Comparison of ENCODE assay signal across 9 cellular contexts in the genomic region with DNA sequence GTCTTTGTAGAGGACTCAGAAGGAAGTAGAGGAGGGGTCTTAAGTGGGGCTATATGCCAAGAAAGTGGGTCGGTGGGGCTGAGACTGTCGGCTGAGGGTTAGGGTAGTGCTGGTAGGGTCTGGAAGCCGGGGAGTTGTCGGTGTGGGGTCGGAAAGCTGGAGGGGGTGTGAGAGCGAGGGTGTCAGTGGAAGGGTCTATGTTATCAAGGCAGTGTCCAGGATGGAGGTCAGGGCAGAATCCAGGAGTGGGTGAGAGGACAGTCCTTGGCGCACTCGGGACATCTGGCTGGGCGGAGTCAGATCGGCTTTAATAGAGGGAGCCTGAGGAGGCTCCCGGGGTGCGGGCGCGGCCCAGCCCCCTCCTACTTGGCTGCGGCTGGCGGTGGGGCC. TPM values are rescaled to one million over a fixed set of nuclear protein-coding genes. Genes with fewer than 3 reads are reported as not detected.
DNase-seq lines count a peak whose midpoint lies in the region; ATAC-seq, FAIRE-seq and TF ChIP-seq lines count a peak whose summit lies in the region.
"Had no signal": no experiment of that assay in that cellular context is flagged by ENCODE, and none has a peak within 500 bp of the region (broad histone marks: within the 10 kb centered on the region; RNA-seq: fewer than 3 reads in every experiment).

No MANE protein-coding gene starts in this region.

- H3K27me3 Mint-ChIP-seq in WTC11 (ENCODE audit: low read depth): peaks cover 23% of the 10 kb centered on the region

- H3K9me3 ChIP-seq in right cardiac atrium (ENCODE audit: control insufficient read depth, low read length) (no peaks in the 10 kb centered on the region), sigmoid colon (no peaks in the 10 kb centered on the region), OCI-LY7 (ENCODE audit: low read length) (no peaks in the 10 kb centered on the region)

- H3K4me3 ChIP-seq in right cardiac atrium (ENCODE audit: low read length): no peak overlapping the region
- peak overlapping the region; percentile 4 to 85 (median 80) for H3K4me3 ChIP-seq in sigmoid colon
- H3K4me3 ChIP-seq in OCI-LY7 (ENCODE audit: low read depth, low read length, poor library complexity, severe bottlenecking): no peak overlapping the region

- no peak overlapping the region for H2AFZ ChIP-seq in OCI-LY7 (ENCODE audit: low read length)

- H3K27me3 ChIP-seq in right cardiac atrium (ENCODE audit: control insufficient read depth, insufficient read depth) (no peaks in the 10 kb centered on the region), sigmoid colon (no peaks in the 10 kb centered on the region)

- peak overlapping the region; percentile 68 for H3K4me3 Mint-ChIP-seq in WTC11

- H3K36me3 Mint-ChIP-seq in WTC11: no peaks in the 10 kb centered on the region

- intact Hi-C loops in right cardiac atrium (cut with DNase I): loop anchor here in 1 of 4 donors (10.0 kb wide), 1 partner anchor 180 kb away; the partner anchor contains the start of gene LRFN3
- intact Hi-C loops in sigmoid colon (cut with DNase I): loop anchor here (5.0 to 10.0 kb wide), 4 partner anchors 108 to 387 kb away; partner anchors contain the start of genes CAPNS1, COX6B1, THAP8 and WDR62
- intact Hi-C loops in OCI-LY7 (cut with micrococcal nuclease; ENCODE audit: unreplicated experiment): loop anchor here (5.0 kb wide), 2 partner anchors 38 to 147 kb away; partner anchors contain the start of genes HCST, KMT2B and NFKBID

- FAIRE-seq in HTR-8/SVneo (lab: Jason Lieb, UNC): no peak

- peaks cover 16% of the 10 kb centered on the region for H3K4me1 Mint-ChIP-seq in WTC11

- H3K9me2 ChIP-seq in OCI-LY7 (ENCODE audit: insufficient read depth, low read length): no peaks in the 10 kb centered on the region

- no peak for TF ChIP-seq EP300 in sigmoid colon (IDR thresholded peaks at IDR 0.05)

- H3K27ac ChIP-seq in right cardiac atrium (ENCODE audit: low read length): peak overlapping the region; percentile 95
- peak overlapping the region; percentile 98 to 99 (median 99) for H3K27ac ChIP-seq in sigmoid colon
- no peak overlapping the region for H3K27ac ChIP-seq in OCI-LY7 (ENCODE audit: low read depth, low read length, poor library complexity, severe bottlenecking)
- H3K27ac ChIP-seq: HL-60 had no signal

- no peak for TF ChIP-seq CTCF in WTC11 (IDR thresholded peaks at IDR 0.05)
- no peak for TF ChIP-seq CTCF in sigmoid colon (IDR thresholded peaks at IDR 0.05)
- no peak for TF ChIP-seq CTCF in OCI-LY7 (conservative IDR thresholded peaks at IDR 0.05; ENCODE audit: low read length)

- 36% methylated on average over 16 of the region's 16 CpGs for WGBS in right cardiac atrium
- WGBS in sigmoid colon, 2 donors: 28 to 48% methylated on average over 16 of the region's 16 CpGs

- H3K4me1 ChIP-seq in right cardiac atrium (ENCODE audit: control insufficient read depth, insufficient read depth, low read length) (peaks cover 2% of the 10 kb centered on the region), sigmoid colon (peaks cover 0 to 61% (median 50%) of the 10 kb centered on the region in 4 donors), OCI-LY7 (ENCODE audit: insufficient read depth, low read length, poor library complexity, severe bottlenecking) (peaks cover 21% of the 10 kb centered on the region)

- no peaks in the 10 kb centered on the region for H3K9me3 Mint-ChIP-seq in WTC11

- peak in 1 of 2 donors; percentile 35 for TF ChIP-seq POLR2A in sigmoid colon (IDR thresholded peaks at IDR 0.05)

- ATAC-seq in WTC11 (no peak), right cardiac atrium (peak; percentile 59 to 64)

- peaks cover 6 to 28% (median 24%) of the 10 kb centered on the region in 4 donors for H3K36me3 ChIP-seq in sigmoid colon
- H3K36me3 ChIP-seq in OCI-LY7 (ENCODE audit: insufficient read depth, low read length): peaks cover 11% of the 10 kb centered on the region

- no peak overlapping the region for H3K4me2 ChIP-seq in OCI-LY7 (ENCODE audit: low read length)

- peak; percentile 70 for DNase-seq in D341Med (ENCODE audit: low spot score)
- no peak for DNase-seq in WTC11 (ENCODE audit: low spot score)
- DNase-seq in right cardiac atrium: no peak
- no peak for DNase-seq in sigmoid colon
- DNase-seq in HTR-8/SVneo (ENCODE audit: insufficient read length, low spot score): no peak
- no peak for DNase-seq in OCI-LY7 (ENCODE audit: low spot score)
- no peak for DNase-seq in retina
- DNase-seq in inferior parietal cortex (ENCODE audit: extremely low spot score): no peak

- no peak overlapping the region for H3K27ac Mint-ChIP-seq in WTC11

- BruUV-seq in OCI-LY7 (replicated peaks; lab: Mats Ljungman, UMichigan): no TSS peak

- H3K79me2 ChIP-seq in OCI-LY7 (ENCODE audit: insufficient read depth, low read depth, low read length): peaks cover 13% of the 10 kb centered on the region; the same call in 1 of the 2 replicates

- H4K20me1 ChIP-seq in OCI-LY7 (ENCODE audit: insufficient read depth, low read length): no peaks in the 10 kb centered on the region

- CTCF ChIA-PET in WTC11 (lab: Charles Lee): interaction anchor here (0.8 to 2.9 kb wide), 3 partner anchors 10 to 29 kb away, joined by 3 to 13 read pairs (median 3); partner anchors contain the start of genes PSENEN and U2AF1L4
- CTCF ChIA-PET in OCI-LY7 (lab: Charles Lee; ENCODE audit: unreplicated experiment): no interaction called here

- POLR2A ChIA-PET in WTC11 (lab: Charles Lee) (no interaction called here), OCI-LY7 (lab: Charles Lee) (no interaction called here)

TF ChIP-seq in WTC11, 78 proteins besides CTCF, POLR2A, EP300 and RAD21:
- no peak for TF ChIP-seq EMX1 (CRISPR knock-in tag; IDR thresholded peaks at IDR 0.05)
- no peak for TF ChIP-seq ZNF671 (CRISPR knock-in tag; IDR thresholded peaks at IDR 0.05)
- no peak for TF ChIP-seq HMGXB4 (CRISPR knock-in tag; IDR thresholded peaks at IDR 0.05)
- TF ChIP-seq TEAD4 (CRISPR knock-in tag; IDR thresholded peaks at IDR 0.05): no peak
- no peak for TF ChIP-seq SOX15 (CRISPR knock-in tag; IDR thresholded peaks at IDR 0.05)
- TF ChIP-seq FOXK1 (CRISPR knock-in tag; IDR thresholded peaks at IDR 0.05): no peak
- no peak for TF ChIP-seq E2F1 (CRISPR knock-in tag; IDR thresholded peaks at IDR 0.05)
- no peak for TF ChIP-seq ZNF263 (CRISPR knock-in tag; IDR thresholded peaks at IDR 0.05; ENCODE audit: low read depth)

RNA-seq across cellular contexts. Expression of gene HSPB6, which starts 1.7 kb away (rescaled TPM):
- total RNA-seq in WTC11 (2021): 1.4 to 2.5 TPM (median 1.7 TPM) in 3 replicates
- 100 to 1,000 TPM; 107 to 207 (median 148) TPM for total RNA-seq in right cardiac atrium
- 209 TPM for polyA plus RNA-seq in right cardiac atrium
- 100 to 1,000 TPM in 3 of 4 donors, 10 to 100 TPM in 1; 59.4 to 275 (median 154) TPM for total RNA-seq in sigmoid colon
- 10 to 100 TPM in 2 of 3 donors, 1 to 10 TPM in 1; 4.4 to 36.6 (median 35.9) TPM for polyA plus RNA-seq in sigmoid colon
- not detected in 2 replicates for total RNA-seq in OCI-LY7 (2014; rRNA removed; shearing (Covaris generic))
- total RNA-seq in OCI-LY7 (2022): 1.7 and 1.8 TPM in 2 replicates

RNA-seq across cellular contexts. Expression of gene PROSER3, which starts 2.8 kb away (rescaled TPM):
- total RNA-seq in WTC11 (2021) (32.9 to 36.7 TPM (median 36.2 TPM) in 3 replicates), right cardiac atrium (10 to 100 TPM in 1 of 4 donors, 1 to 10 TPM in 3; 5.6 to 10.3 (median 7.4) TPM), sigmoid colon (1 to 10 TPM; 2.9 to 6.1 (median 5.2) TPM), OCI-LY7 (2022) (66.1 and 70.6 TPM in 2 replicates)
- polyA plus RNA-seq in right cardiac atrium (6.4 TPM), sigmoid colon (10 to 100 TPM in 1 of 3 donors, 1 to 10 TPM in 2; 2.4 to 16.5 (median 3.5) TPM)
- total RNA-seq in OCI-LY7 (2014; rRNA removed; shearing (Covaris generic)): 15.2 and 17.2 TPM in 2 replicates

RNA-seq across cellular contexts. Expression of gene LIN37, which starts 6.8 kb away (rescaled TPM):
- total RNA-seq in WTC11 (2021) (4.7 to 6.4 TPM (median 5.6 TPM) in 3 replicates), right cardiac atrium (10 to 100 TPM in 2 of 4 donors, 1 to 10 TPM in 2; 8.2 to 14.6 (median 10.3) TPM), sigmoid colon (10 to 100 TPM; 12.5 to 19.1 (median 15.9) TPM), OCI-LY7 (2022) (11.7 and 20.0 TPM in 2 replicates)
- polyA plus RNA-seq in right cardiac atrium (17.9 TPM), sigmoid colon (10 to 100 TPM in 2 of 3 donors, 1 to 10 TPM in 1; 8.4 to 13.6 (median 11.3) TPM)
- 6.0 and 11.6 TPM in 2 replicates for total RNA-seq in OCI-LY7 (2014; rRNA removed; shearing (Covaris generic))

RNA-seq across cellular contexts. Expression of gene PSENEN, which starts 9.7 kb away (rescaled TPM):
- 80.3 to 85.3 TPM (median 84.0 TPM) in 3 replicates for total RNA-seq in WTC11 (2021)
- 10 to 100 TPM; 40.0 to 50.4 (median 43.8) TPM for total RNA-seq in right cardiac atrium
- polyA plus RNA-seq in right cardiac atrium: 69.7 TPM
- 10 to 100 TPM; 27.8 to 44.9 (median 36.6) TPM for total RNA-seq in sigmoid colon
- 10 to 100 TPM; 48.0 to 72.3 (median 59.4) TPM for polyA plus RNA-seq in sigmoid colon
- 20.8 and 25.7 TPM in 2 replicates for total RNA-seq in OCI-LY7 (2014; rRNA removed; shearing (Covaris generic))
- total RNA-seq in OCI-LY7 (2022): 51.0 and 53.7 TPM in 2 replicates

RNA-seq across cellular contexts. Expression of gene U2AF1L4, which starts 9.9 kb away (rescaled TPM):
- 19.7 to 20.9 TPM (median 20.8 TPM) in 3 replicates for total RNA-seq in WTC11 (2021)
- total RNA-seq in right cardiac atrium: 10 to 100 TPM; 19.6 to 31.3 (median 22.8) TPM
- 32.3 TPM for polyA plus RNA-seq in right cardiac atrium
- total RNA-seq in sigmoid colon: 10 to 100 TPM; 16.3 to 53.5 (median 27.9) TPM
- 10 to 100 TPM; 12.7 to 23.4 (median 16.0) TPM for polyA plus RNA-seq in sigmoid colon
- 16.1 and 33.6 TPM in 2 replicates for total RNA-seq in OCI-LY7 (2014; rRNA removed; shearing (Covaris generic))
- 35.2 and 37.5 TPM in 2 replicates for total RNA-seq in OCI-LY7 (2022)

Comparison
In these comparisons a context has a peak if more than half of its experiments do, and no peak if none do; other contexts are left out.
1. H3K4me3 ChIP-seq: peak in sigmoid colon (4 of 4); none in right cardiac atrium (single experiment) and OCI-LY7 (single experiment).
2. RNA of gene HSPB6, which starts 1.7 kb away (total RNA-seq): 59.4 to 275 TPM in sigmoid colon and 107 to 207 TPM in right cardiac atrium; 1.4 to 2.5 TPM in WTC11 and 1.7 to 1.8 TPM in OCI-LY7; every median in the first group is over 10 times any median in the second.